Comparison of ENCODE assay signal across 8 cellular contexts in the genomic region with DNA sequence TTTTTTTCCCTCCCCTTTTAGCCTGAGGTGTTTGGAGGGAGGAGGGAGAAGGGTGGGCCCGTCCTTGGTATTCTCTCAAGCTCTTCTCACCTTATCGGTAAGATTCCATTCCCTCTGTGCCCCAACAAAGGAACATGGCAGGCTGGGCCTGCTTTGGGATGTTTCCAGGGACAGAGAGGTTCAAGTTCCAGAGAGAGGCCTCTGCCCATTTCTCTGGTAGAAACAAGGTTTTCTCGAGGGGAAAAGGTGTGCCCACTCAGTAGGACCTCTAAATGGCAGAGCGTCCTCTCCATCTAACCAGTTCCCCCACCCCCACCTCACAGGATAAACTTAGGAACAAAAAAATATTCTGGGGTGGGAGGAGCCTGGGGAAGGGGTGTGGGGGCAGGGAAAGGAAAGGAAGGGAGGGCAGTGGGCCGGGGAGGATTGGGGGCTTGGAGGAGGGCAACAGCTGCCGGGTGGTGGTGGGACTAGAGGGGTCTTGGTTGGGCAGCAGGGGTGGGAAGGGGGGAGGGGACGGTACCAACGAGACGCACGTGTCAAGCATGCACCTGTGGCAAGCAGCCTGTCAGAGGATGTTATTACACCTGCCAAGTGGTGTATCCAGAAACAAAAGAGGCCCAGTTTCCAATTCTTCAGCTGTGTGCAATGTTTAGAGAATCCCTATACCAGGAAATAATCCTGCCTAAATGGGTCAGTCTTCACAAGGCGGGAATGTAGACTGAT. TPM values are rescaled to one million over a fixed set of nuclear protein-coding genes. Genes with fewer than 3 reads are reported as not detected.
A peak's percentile ranks its signal among the peaks of the same experiment; 100 is the strongest.
DNase-seq lines count a peak whose midpoint lies in the region; ATAC-seq lines count a peak whose summit lies in the region.

No MANE protein-coding gene starts in this region.

- peak overlapping the region; percentile 100 for H3K27ac ChIP-seq in angular gyrus (ENCODE audit: low read depth, low read length)

- no peak for ATAC-seq in left colon
- no peak for ATAC-seq in stimulated activated effector memory CD8-positive, alpha-beta T cell treated with anti-CD3 and anti-CD28 coated beads, Interleukin-12 subunit alpha, Interleukin-12 subunit beta, amount 100 ng/mL, for 72 hours

- no peaks in the 10 kb centered on the region for H3K9me3 Mint-ChIP-seq in stimulated activated effector memory CD8-positive, alpha-beta T cell treated with anti-CD3 and anti-CD28 coated beads, Interleukin-12 subunit alpha, Interleukin-12 subunit beta, amount 100 ng/mL, for 72 hours

- DNase-seq in NCI-H1436 (lab: John Stamatoyannopoulos, UW) (peak; percentile 34), NCI-H1436 treated with DMSO at 0.1 percent for 48 hours (lab: John Stamatoyannopoulos, UW) (no peak), NCI-H82 treated with DMSO at 0.1 percent for 48 hours (lab: John Stamatoyannopoulos, UW; ENCODE audit: unreplicated experiment) (peak; percentile 47), left colon (peak; percentile 45 to 50), GF-D8 (lab: John Stamatoyannopoulos, UW) (no peak), HCEC 1CT (no peak)
- peak in 1 of 2 donors; percentile 51 for DNase-seq in stimulated activated effector memory CD8-positive, alpha-beta T cell treated with anti-CD3 and anti-CD28 coated beads, Interleukin-12 subunit alpha, Interleukin-12 subunit beta, amount 100 ng/mL, for 72 hours (ENCODE audit: low spot score in 2 of 2)

- peak overlapping the region; percentile 93 for H3K4me3 Mint-ChIP-seq in stimulated activated effector memory CD8-positive, alpha-beta T cell treated with anti-CD3 and anti-CD28 coated beads, Interleukin-12 subunit alpha, Interleukin-12 subunit beta, amount 100 ng/mL, for 72 hours

- peaks cover 60% of the 10 kb centered on the region for H3K36me3 Mint-ChIP-seq in stimulated activated effector memory CD8-positive, alpha-beta T cell treated with anti-CD3 and anti-CD28 coated beads, Interleukin-12 subunit alpha, Interleukin-12 subunit beta, amount 100 ng/mL, for 72 hours

- H3K27ac Mint-ChIP-seq in stimulated activated effector memory CD8-positive, alpha-beta T cell treated with anti-CD3 and anti-CD28 coated beads, Interleukin-12 subunit alpha, Interleukin-12 subunit beta, amount 100 ng/mL, for 72 hours = peak overlapping the region; percentile 100

- intact Hi-C loops in left colon (cut with DNase I, micrococcal nuclease) = loop anchor here in 1 of 2 donors (5.0 kb wide), 1 partner anchor 53 kb away; no protein-coding TSS in a partner anchor

- peaks cover 58% of the 10 kb centered on the region for H3K4me1 Mint-ChIP-seq in stimulated activated effector memory CD8-positive, alpha-beta T cell treated with anti-CD3 and anti-CD28 coated beads, Interleukin-12 subunit alpha, Interleukin-12 subunit beta, amount 100 ng/mL, for 72 hours

RNA-seq across cellular contexts. Expression of a gene that starts 2.1 kb away (rescaled TPM):
- 100 to 1,000 TPM; 263 to 293 TPM for total RNA-seq in left colon

Comparison
In these comparisons a context has a peak if more than half of its experiments do, and no peak if none do; other contexts are left out.
1. DNase-seq: peak in NCI-H1436 (single experiment), NCI-H82 treated with DMSO at 0.1 percent for 48 hours (single experiment) and left colon (2 of 2); none in NCI-H1436 treated with DMSO at 0.1 percent for 48 hours (single experiment), GF-D8 (single experiment) and HCEC 1CT (single experiment).